ENCODE assay signal across 2 cellular contexts in the genomic region with DNA sequence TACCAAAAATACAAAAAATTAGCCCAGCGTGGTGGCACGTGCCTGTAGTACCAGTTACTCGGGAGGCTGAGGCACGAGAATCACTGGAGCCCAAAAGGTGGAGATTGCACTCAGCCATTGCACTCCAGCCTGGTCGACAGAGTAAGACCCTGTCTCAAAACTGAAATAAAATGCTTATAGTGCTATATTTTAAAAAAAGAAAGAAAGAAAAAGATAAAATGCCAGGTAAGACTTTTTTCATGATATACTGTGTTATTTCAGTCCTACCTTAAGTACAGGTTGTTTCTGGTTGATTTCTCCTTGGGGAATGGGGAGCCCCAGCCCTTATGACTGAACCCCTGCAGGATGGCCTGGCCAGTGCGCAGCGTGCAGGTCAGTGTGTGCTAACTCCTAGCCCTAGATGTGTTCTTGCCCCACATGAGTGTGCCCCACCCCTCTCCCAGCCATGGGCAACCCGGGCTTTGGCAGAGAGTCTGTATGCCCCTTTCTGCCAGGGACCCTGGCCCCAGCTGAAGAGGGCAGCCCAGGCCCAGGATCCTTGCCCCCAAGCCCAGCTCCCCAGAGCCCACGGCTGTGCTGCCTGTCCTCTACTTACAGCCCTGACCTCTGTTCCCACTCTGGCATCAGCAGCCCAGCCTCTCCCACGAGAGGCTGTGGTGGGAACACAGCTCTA.
A peak's percentile ranks its signal among the peaks of the same experiment; 100 is the strongest.
TF ChIP-seq lines count a peak whose summit lies in the region.

No MANE protein-coding gene starts in this region.

TF ChIP-seq in GM23338, 12 proteins besides CTCF, POLR2A, EP300 and RAD21:
- TF ChIP-seq STAT1 (IDR thresholded peaks at IDR 0.05; ENCODE audit: unreplicated experiment) (no peak), CREB1 (CRISPR knock-in tag; IDR thresholded peaks at IDR 0.05; ENCODE audit: low read depth) (no peak), NANOG (IDR thresholded peaks at IDR 0.05; ENCODE audit: borderline replicate concordance) (no peak)
- TF ChIP-seq, protein P1, sequence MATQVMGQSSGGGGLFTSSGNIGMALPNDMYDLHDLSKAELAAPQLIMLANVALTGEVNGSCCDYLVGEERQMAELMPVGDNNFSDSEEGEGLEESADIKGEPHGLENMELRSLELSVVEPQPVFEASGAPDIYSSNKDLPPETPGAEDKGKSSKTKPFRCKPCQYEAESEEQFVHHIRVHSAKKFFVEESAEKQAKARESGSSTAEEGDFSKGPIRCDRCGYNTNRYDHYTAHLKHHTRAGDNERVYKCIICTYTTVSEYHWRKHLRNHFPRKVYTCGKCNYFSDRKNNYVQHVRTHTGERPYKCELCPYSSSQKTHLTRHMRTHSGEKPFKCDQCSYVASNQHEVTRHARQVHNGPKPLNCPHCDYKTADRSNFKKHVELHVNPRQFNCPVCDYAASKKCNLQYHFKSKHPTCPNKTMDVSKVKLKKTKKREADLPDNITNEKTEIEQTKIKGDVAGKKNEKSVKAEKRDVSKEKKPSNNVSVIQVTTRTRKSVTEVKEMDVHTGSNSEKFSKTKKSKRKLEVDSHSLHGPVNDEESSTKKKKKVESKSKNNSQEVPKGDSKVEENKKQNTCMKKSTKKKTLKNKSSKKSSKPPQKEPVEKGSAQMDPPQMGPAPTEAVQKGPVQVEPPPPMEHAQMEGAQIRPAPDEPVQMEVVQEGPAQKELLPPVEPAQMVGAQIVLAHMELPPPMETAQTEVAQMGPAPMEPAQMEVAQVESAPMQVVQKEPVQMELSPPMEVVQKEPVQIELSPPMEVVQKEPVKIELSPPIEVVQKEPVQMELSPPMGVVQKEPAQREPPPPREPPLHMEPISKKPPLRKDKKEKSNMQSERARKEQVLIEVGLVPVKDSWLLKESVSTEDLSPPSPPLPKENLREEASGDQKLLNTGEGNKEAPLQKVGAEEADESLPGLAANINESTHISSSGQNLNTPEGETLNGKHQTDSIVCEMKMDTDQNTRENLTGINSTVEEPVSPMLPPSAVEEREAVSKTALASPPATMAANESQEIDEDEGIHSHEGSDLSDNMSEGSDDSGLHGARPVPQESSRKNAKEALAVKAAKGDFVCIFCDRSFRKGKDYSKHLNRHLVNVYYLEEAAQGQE (IDR thresholded peaks at IDR 0.05; ENCODE audit: unreplicated experiment) = no peak
- TF ChIP-seq, protein P2, sequence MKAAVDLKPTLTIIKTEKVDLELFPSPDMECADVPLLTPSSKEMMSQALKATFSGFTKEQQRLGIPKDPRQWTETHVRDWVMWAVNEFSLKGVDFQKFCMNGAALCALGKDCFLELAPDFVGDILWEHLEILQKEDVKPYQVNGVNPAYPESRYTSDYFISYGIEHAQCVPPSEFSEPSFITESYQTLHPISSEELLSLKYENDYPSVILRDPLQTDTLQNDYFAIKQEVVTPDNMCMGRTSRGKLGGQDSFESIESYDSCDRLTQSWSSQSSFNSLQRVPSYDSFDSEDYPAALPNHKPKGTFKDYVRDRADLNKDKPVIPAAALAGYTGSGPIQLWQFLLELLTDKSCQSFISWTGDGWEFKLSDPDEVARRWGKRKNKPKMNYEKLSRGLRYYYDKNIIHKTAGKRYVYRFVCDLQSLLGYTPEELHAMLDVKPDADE (IDR thresholded peaks at IDR 0.05) = no peak

TF ChIP-seq in K562, 482 proteins besides CTCF, POLR2A, EP300 and RAD21:
- TF ChIP-seq C11orf30 (IDR thresholded peaks at IDR 0.05; ENCODE audit: low read depth) = peak; percentile 47; the same call in 1 of the 2 replicates
- TF ChIP-seq ZNF316 (IDR thresholded peaks at IDR 0.05) = peak; percentile 74
- TF ChIP-seq TEAD4 (IDR thresholded peaks at IDR 0.05; ENCODE audit: low read length) = no peak
- no peak for TF ChIP-seq TEAD4 (CRISPR knock-in tag; IDR thresholded peaks at IDR 0.05; ENCODE audit: borderline replicate concordance)
- no peak for TF ChIP-seq ETS2 (tag; IDR thresholded peaks at IDR 0.05; ENCODE audit: borderline replicate concordance, poor library complexity, severe bottlenecking)
